In the genomic region with DNA sequence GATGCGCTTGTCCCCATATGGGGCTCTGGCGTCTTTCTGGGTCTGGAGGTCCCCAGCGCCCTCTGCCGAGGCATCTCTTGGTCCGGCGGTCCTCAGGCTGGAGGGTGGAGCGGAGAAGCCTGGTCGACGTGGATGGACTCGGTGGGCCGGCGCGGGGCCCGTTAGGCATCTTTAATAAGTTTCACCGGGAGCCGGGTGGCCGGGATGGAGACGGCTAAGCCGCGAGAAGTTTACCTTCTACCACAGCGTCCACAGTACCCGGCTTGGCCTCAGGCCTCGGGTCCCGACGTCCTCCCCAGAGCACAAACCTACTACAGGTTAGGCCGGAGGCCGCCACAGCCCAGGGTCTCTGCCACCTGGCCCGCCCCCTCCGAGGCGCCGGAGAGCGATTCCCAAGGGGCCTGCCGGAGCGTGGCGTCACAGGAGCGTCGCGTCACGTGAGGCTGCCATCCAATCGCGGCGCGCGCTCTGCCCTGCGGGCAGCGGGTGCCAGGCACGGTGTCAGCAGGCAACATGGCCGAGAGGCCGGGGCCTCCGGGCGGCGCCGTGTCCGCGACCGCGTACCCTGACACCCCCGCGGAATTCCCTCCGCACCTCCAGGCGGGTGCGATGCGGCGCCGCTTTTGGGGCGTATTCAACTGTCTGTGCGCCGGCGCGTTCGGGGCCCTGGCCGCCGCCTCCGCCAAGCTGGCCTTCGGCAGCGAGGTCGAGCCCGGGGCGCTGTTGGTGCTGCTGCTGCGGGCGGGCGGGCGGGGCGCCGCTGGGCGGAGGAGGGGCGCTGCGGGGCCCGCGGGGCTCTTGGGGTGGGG, we compare ENCODE assay signal across 8 cellular contexts. TPM values are rescaled to one million over a fixed set of nuclear protein-coding genes. Genes with fewer than 3 reads are reported as not detected.
DNase-seq lines count a peak whose midpoint lies in the region; ATAC-seq and TF ChIP-seq lines count a peak whose summit lies in the region.

A gene (plus strand): TSS at position 501 of the 809 bp plus-strand sequence. CDS start 13 bp downstream, at position 514.

- peak; percentile 80 for DNase-seq in GDM1 (lab: John Stamatoyannopoulos, UW)
- peak; percentile 84 for DNase-seq in GOT3 (lab: John Stamatoyannopoulos, UW)
- peak; percentile 83 for DNase-seq in M059J (ENCODE audit: low read depth)
- peak; percentile 77 for DNase-seq in glomerular visceral epithelial cell (ENCODE audit: extremely low spot score)
- peak; percentile 100 for DNase-seq in osteoblast (ENCODE audit: insufficient read length, low spot score, missing footprints)
- peak; percentile 93 for DNase-seq in testis

- H3K27me3 ChIP-seq in osteoblast (ENCODE audit: insufficient read depth, low read length) (no peaks in the 10 kb centered on the region), testis (no peaks in the 10 kb centered on the region)

- H3K9me3 ChIP-seq in osteoblast (ENCODE audit: low read depth, low read length) (no peaks in the 10 kb centered on the region), testis (no peaks in the 10 kb centered on the region)

- peak; percentile 19 for TF ChIP-seq POLR2A in testis (IDR thresholded peaks at IDR 0.05)

- peak within 1 kb of the TSS; percentile 83 for H3K4me3 ChIP-seq in osteoblast (ENCODE audit: insufficient read depth, low read length)
- H3K4me3 ChIP-seq in testis, result peak within 1 kb of the TSS; percentile 64 to 80

- peak within 1 kb of the TSS; percentile 91 for H3K27ac Mint-ChIP-seq in activated naive CD8-positive, alpha-beta T cell

- H3K27me3 Mint-ChIP-seq in activated naive CD8-positive, alpha-beta T cell, result no peaks in the 10 kb centered on the region

- intact Hi-C loops in testis (cut with DNase I; ENCODE audit: low total_unique reads), result no loop called here

- peak; percentile 97 for ATAC-seq in SK-N-SH treated with all-trans-retinoic acid at 6 μM for 48 hours

- peak within 1 kb of the TSS; percentile 90 for H3K4me3 Mint-ChIP-seq in activated naive CD8-positive, alpha-beta T cell

- no peak for TF ChIP-seq CTCF in osteoblast (IDR thresholded peaks at IDR 0.05; ENCODE audit: extremely low read depth, low read depth, low read length)
- no peak for TF ChIP-seq CTCF in testis (IDR thresholded peaks at IDR 0.05)

- H3K36me3 Mint-ChIP-seq in activated naive CD8-positive, alpha-beta T cell, result peaks cover 3% of the 10 kb centered on the region

- 0 to 3% methylated on average over 4 to 48 of the region's 90 CpGs for WGBS in testis, 2 donors

- H4K20me1 ChIP-seq in osteoblast (ENCODE audit: insufficient read depth, low read length), result no peaks in the 10 kb centered on the region

- no peaks in the 10 kb centered on the region for H3K9me3 Mint-ChIP-seq in activated naive CD8-positive, alpha-beta T cell (ENCODE audit: low read depth)

- peaks cover 43% of the 10 kb centered on the region for H3K4me1 Mint-ChIP-seq in activated naive CD8-positive, alpha-beta T cell (ENCODE audit: low read depth)

- peaks cover 8% of the 10 kb centered on the region for H3K79me2 ChIP-seq in osteoblast (ENCODE audit: insufficient read depth, low read length)

- peak within 1 kb of the TSS; percentile 100 for H3K4me2 ChIP-seq in osteoblast (ENCODE audit: insufficient read depth, low read length)

- H3K4me1 ChIP-seq in osteoblast (ENCODE audit: insufficient read depth, low read length) (peaks cover 6% of the 10 kb centered on the region), testis (no peaks in the 10 kb centered on the region)

- H3K27ac ChIP-seq in osteoblast (ENCODE audit: low read depth, low read length) (peak within 1 kb of the TSS; percentile 83), testis (peak within 1 kb of the TSS; percentile 84 to 89)

- H2AFZ ChIP-seq in osteoblast (ENCODE audit: low read length), result peak within 1 kb of the TSS; percentile 93

- H3K36me3 ChIP-seq in osteoblast (ENCODE audit: insufficient read depth, low read length), result no peaks in the 10 kb centered on the region
- H3K36me3 ChIP-seq in testis (ENCODE audit: low read depth, missing control alignments), result no peaks in the 10 kb centered on the region

TF ChIP-seq in SK-N-SH treated with all-trans-retinoic acid at 6 μM for 48 hours, 23 proteins besides CTCF, POLR2A, EP300 and RAD21 (continues in another document):
- no peak for TF ChIP-seq ZFP30 (CRISPR knock-in tag; IDR thresholded peaks at IDR 0.05)
- TF ChIP-seq OSR1 (CRISPR knock-in tag; IDR thresholded peaks at IDR 0.05), result no peak
- 0 out of 2 replicates have a peak, but pooled peaks have one; percentile 1 for TF ChIP-seq GLIS3 (CRISPR knock-in tag; IDR thresholded peaks at IDR 0.05)
- no peak for TF ChIP-seq ARNTL (CRISPR knock-in tag; IDR thresholded peaks at IDR 0.05; ENCODE audit: borderline replicate concordance, low read depth)
- TF ChIP-seq TCF4 (CRISPR knock-in tag; IDR thresholded peaks at IDR 0.05; ENCODE audit: borderline replicate concordance), result peak; percentile 26; the same call in 1 of the 2 replicates
- TF ChIP-seq ZC3H10 (CRISPR knock-in tag; IDR thresholded peaks at IDR 0.05), result no peak
- TF ChIP-seq, protein P1, sequence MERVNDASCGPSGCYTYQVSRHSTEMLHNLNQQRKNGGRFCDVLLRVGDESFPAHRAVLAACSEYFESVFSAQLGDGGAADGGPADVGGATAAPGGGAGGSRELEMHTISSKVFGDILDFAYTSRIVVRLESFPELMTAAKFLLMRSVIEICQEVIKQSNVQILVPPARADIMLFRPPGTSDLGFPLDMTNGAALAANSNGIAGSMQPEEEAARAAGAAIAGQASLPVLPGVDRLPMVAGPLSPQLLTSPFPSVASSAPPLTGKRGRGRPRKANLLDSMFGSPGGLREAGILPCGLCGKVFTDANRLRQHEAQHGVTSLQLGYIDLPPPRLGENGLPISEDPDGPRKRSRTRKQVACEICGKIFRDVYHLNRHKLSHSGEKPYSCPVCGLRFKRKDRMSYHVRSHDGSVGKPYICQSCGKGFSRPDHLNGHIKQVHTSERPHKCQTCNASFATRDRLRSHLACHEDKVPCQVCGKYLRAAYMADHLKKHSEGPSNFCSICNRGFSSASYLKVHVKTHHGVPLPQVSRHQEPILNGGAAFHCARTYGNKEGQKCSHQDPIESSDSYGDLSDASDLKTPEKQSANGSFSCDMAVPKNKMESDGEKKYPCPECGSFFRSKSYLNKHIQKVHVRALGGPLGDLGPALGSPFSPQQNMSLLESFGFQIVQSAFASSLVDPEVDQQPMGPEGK (CRISPR knock-in tag; IDR thresholded peaks at IDR 0.05; ENCODE audit: borderline replicate concordance), result no peak
- no peak for TF ChIP-seq RARB (CRISPR knock-in tag; IDR thresholded peaks at IDR 0.05)
- TF ChIP-seq ISL1 (CRISPR knock-in tag; IDR thresholded peaks at IDR 0.05), result no peak
- no peak for TF ChIP-seq PPARA (CRISPR knock-in tag; IDR thresholded peaks at IDR 0.05; ENCODE audit: borderline replicate concordance)
- TF ChIP-seq, protein P2, sequence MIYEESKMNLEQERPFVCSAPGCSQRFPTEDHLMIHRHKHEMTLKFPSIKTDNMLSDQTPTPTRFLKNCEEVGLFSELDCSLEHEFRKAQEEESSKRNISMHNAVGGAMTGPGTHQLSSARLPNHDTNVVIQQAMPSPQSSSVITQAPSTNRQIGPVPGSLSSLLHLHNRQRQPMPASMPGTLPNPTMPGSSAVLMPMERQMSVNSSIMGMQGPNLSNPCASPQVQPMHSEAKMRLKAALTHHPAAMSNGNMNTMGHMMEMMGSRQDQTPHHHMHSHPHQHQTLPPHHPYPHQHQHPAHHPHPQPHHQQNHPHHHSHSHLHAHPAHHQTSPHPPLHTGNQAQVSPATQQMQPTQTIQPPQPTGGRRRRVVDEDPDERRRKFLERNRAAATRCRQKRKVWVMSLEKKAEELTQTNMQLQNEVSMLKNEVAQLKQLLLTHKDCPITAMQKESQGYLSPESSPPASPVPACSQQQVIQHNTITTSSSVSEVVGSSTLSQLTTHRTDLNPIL (CRISPR knock-in tag; IDR thresholded peaks at IDR 0.05; ENCODE audit: low read depth), result no peak
- TF ChIP-seq TOX (CRISPR knock-in tag; IDR thresholded peaks at IDR 0.05; ENCODE audit: borderline replicate concordance), result no peak
- TF ChIP-seq, protein P3, sequence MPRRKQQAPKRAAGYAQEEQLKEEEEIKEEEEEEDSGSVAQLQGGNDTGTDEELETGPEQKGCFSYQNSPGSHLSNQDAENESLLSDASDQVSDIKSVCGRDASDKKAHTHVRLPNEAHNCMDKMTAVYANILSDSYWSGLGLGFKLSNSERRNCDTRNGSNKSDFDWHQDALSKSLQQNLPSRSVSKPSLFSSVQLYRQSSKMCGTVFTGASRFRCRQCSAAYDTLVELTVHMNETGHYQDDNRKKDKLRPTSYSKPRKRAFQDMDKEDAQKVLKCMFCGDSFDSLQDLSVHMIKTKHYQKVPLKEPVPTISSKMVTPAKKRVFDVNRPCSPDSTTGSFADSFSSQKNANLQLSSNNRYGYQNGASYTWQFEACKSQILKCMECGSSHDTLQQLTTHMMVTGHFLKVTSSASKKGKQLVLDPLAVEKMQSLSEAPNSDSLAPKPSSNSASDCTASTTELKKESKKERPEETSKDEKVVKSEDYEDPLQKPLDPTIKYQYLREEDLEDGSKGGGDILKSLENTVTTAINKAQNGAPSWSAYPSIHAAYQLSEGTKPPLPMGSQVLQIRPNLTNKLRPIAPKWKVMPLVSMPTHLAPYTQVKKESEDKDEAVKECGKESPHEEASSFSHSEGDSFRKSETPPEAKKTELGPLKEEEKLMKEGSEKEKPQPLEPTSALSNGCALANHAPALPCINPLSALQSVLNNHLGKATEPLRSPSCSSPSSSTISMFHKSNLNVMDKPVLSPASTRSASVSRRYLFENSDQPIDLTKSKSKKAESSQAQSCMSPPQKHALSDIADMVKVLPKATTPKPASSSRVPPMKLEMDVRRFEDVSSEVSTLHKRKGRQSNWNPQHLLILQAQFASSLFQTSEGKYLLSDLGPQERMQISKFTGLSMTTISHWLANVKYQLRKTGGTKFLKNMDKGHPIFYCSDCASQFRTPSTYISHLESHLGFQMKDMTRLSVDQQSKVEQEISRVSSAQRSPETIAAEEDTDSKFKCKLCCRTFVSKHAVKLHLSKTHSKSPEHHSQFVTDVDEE (CRISPR knock-in tag; IDR thresholded peaks at IDR 0.05), result no peak
- TF ChIP-seq ZFP3 (CRISPR knock-in tag; IDR thresholded peaks at IDR 0.05), result peak; percentile 68; the same call in 1 of the 2 replicates

RNA-seq across cellular contexts. Expression of the gene that starts here (rescaled TPM):
- 9.4 and 10.6 TPM in 2 replicates for total RNA-seq in M059J (2014; rRNA removed; shearing (Covaris generic))
- total RNA-seq in osteoblast, result 15.6 and 18.1 TPM in 2 replicates
- total RNA-seq in testis, result 10 to 100 TPM; 42.2 to 46.4 TPM
- 42.2 TPM for polyA plus RNA-seq in testis (ENCODE audit: insufficient read depth, low read depth, low replicate concordance)

Comparison
In these comparisons a context has a peak if more than half of its experiments do, and no peak if none do; other contexts are left out.
1. Peak in every context shown above with its lines: DNase-seq, ATAC-seq, H3K4me3 ChIP-seq and H3K27ac ChIP-seq.